ENCODE assay signal across 2 cellular contexts in genomic region chr22:23078462-23078787, GRCh38.
TF ChIP-seq lines count a peak whose summit lies in the region.

No MANE protein-coding gene starts in this region.

TF ChIP-seq in HEK293, 187 proteins besides CTCF, POLR2A, EP300 and RAD21:
- TF ChIP-seq ZNF341 (tag by site-specific recombination; IDR thresholded peaks at IDR 0.05; ENCODE audit: low read depth) = peak; percentile 54; the same call in 1 of the 2 replicates
- TF ChIP-seq ZNF211 (tag by site-specific recombination; IDR thresholded peaks at IDR 0.05; ENCODE audit: low read depth) = no peak
- no peak for TF ChIP-seq ZNF776 (tag by site-specific recombination; IDR thresholded peaks at IDR 0.05; ENCODE audit: borderline replicate concordance)
- peak; percentile 34; the same call in 1 of the 2 replicates for TF ChIP-seq KLF1 (tag by site-specific recombination; IDR thresholded peaks at IDR 0.05)
- no peak for TF ChIP-seq ZBTB49 (tag by site-specific recombination; IDR thresholded peaks at IDR 0.05; ENCODE audit: low read depth)
- TF ChIP-seq ATF2 (tag by site-specific recombination; IDR thresholded peaks at IDR 0.05; ENCODE audit: low read depth) = no peak
- TF ChIP-seq ZNF623 (tag by site-specific recombination; IDR thresholded peaks at IDR 0.05) = no peak
- TF ChIP-seq ZNF223 (tag by site-specific recombination; IDR thresholded peaks at IDR 0.05) = no peak
- TF ChIP-seq ZNF501 (tag by site-specific recombination; IDR thresholded peaks at IDR 0.05) = no peak

TF ChIP-seq in H1, 55 proteins besides CTCF, POLR2A, EP300 and RAD21:
- no peak for TF ChIP-seq RXRA (IDR thresholded peaks at IDR 0.05; ENCODE audit: insufficient read depth, low read depth, low read length)
- TF ChIP-seq KDM4A (IDR thresholded peaks at IDR 0.05; ENCODE audit: low read depth, low read length, severe bottlenecking) = no peak
